In the genomic region with DNA sequence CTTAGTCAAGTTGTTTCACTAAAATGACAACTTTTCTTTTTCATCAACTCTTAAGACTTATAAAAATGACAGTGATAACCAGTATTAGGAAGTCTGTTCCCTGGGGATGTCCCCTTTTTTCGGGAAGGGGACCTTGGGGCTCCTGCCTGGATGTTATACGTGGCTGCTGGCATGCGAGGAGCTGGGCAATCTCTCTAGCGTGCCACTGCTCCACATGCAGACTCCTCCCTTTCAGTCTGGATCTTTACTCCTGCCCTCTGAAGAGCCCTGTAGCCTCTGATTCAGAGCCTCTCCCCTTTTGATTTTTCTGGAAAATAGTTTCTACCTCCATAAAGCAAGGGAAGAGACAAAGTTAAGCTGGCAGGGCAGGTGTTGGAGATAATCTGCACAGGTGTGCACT, we compare ENCODE assay signal across 29 cellular contexts.
"Had no signal": no experiment of that assay in that cellular context is flagged by ENCODE, and none has a peak within 500 bp of the region (broad histone marks: within the 10 kb centered on the region; RNA-seq: fewer than 3 reads in every experiment).

No MANE protein-coding gene starts in this region.

- H3K36me3 Mint-ChIP-seq: activated naive CD4-positive, alpha-beta T cell treated with anti-CD3 and anti-CD28 coated beads, Interleukin-2, amount 50 U/mL, for 24 hours; stimulated activated naive B cell treated with anti-CD40 and anti-IgM and Interleukin-4, amounts not matched to agents 10 μg/mL and 1 μg/mL and 100 μg/mL, for 72 hours had no signal

- H3K4me3 ChIP-seq: esophagus squamous epithelium, pancreas, prostate gland, sigmoid colon, stomach, suprapubic skin had no signal

- H3K36me3 ChIP-seq: esophagus squamous epithelium, pancreas, prostate gland, sigmoid colon, stomach, suprapubic skin had no signal

- H3K4me3 Mint-ChIP-seq: activated CD4-positive, alpha-beta memory T cell treated with anti-CD3 and anti-CD28 coated beads, Interleukin-2, amount 10 ng/mL, durations not matched to agents 7 days and 5 days; activated CD4-positive, alpha-beta T cell treated with anti-CD3 and anti-CD28 coated beads, Interleukin-2, amount 10 ng/mL, durations not matched to agents 7 days and 5 days; activated naive CD4-positive, alpha-beta T cell treated with anti-CD3 and anti-CD28 coated beads, Interleukin-2, amount 50 U/mL, for 24 hours; activated T-cell treated with anti-CD3 and anti-CD28 coated beads, Interleukin-2, amount 50 U/mL, for 24 hours; nephron progenitor cell; stimulated activated naive B cell treated with anti-CD40 and anti-IgM and Interleukin-4, amounts not matched to agents 10 μg/mL and 1 μg/mL and 100 μg/mL, for 72 hours; T-helper 17 cell had no signal

- H3K9me3 ChIP-seq: esophagus squamous epithelium, pancreas, prostate gland, sigmoid colon, stomach, suprapubic skin had no signal

- FAIRE-seq: endometrium, pancreas, small intestine, urothelium cell line had no signal

- DNase-seq: activated CD4-positive, alpha-beta memory T cell treated with anti-CD3 and anti-CD28 coated beads, Interleukin-2, amount 10 ng/mL, durations not matched to agents 7 days and 5 days; activated CD4-positive, alpha-beta T cell treated with anti-CD3 and anti-CD28 coated beads for 1 hour; activated CD4-positive, alpha-beta T cell treated with anti-CD3 and anti-CD28 coated beads, Interleukin-2, amount 10 ng/mL, durations not matched to agents 7 days and 5 days; activated CD8-positive, alpha-beta memory T cell treated with anti-CD3 and anti-CD28 coated beads, Interleukin-2, amount 50 U/mL, for 48 hours; activated gamma-delta T cell treated with Interleukin-2 at 50 U/mL for 16 hours; activated T-cell treated with anti-CD3 and anti-CD28 coated beads, Interleukin-2, amount 50 U/mL, for 24 hours; effector CD4-positive, alpha-beta T cell; esophagus squamous epithelium; glutamatergic neuron; islet precursor cell; left cardiac atrium; left ventricle myocardium superior; nephron progenitor cell; nucleus accumbens; pancreas; sigmoid colon; small intestine; stimulated activated CD4-positive, alpha-beta T cell treated with anti-CD3 and anti-CD28 coated beads, Interleukin-4, amount 100 ng/mL, for 4 hours; stimulated activated naive B cell treated with anti-CD40 and anti-IgM and Interleukin-4, amounts not matched to agents 10 μg/mL and 1 μg/mL and 100 μg/mL, for 72 hours; stomach; T-helper 17 cell; T1000; trophoblast cell had no signal

- H3K27ac Mint-ChIP-seq: activated CD4-positive, alpha-beta memory T cell treated with anti-CD3 and anti-CD28 coated beads, Interleukin-2, amount 10 ng/mL, durations not matched to agents 7 days and 5 days; activated CD4-positive, alpha-beta T cell treated with anti-CD3 and anti-CD28 coated beads, Interleukin-2, amount 10 ng/mL, durations not matched to agents 7 days and 5 days; activated naive CD4-positive, alpha-beta T cell treated with anti-CD3 and anti-CD28 coated beads, Interleukin-2, amount 50 U/mL, for 24 hours; activated T-cell treated with anti-CD3 and anti-CD28 coated beads, Interleukin-2, amount 50 U/mL, for 24 hours; stimulated activated naive B cell treated with anti-CD40 and anti-IgM and Interleukin-4, amounts not matched to agents 10 μg/mL and 1 μg/mL and 100 μg/mL, for 72 hours; T-helper 17 cell had no signal

- H3K4me1 ChIP-seq: esophagus squamous epithelium, pancreas, prostate gland, stomach, suprapubic skin had no signal

- H3K4me1 Mint-ChIP-seq: activated CD4-positive, alpha-beta memory T cell treated with anti-CD3 and anti-CD28 coated beads, Interleukin-2, amount 10 ng/mL, durations not matched to agents 7 days and 5 days; activated CD4-positive, alpha-beta T cell treated with anti-CD3 and anti-CD28 coated beads, Interleukin-2, amount 10 ng/mL, durations not matched to agents 7 days and 5 days; activated naive CD4-positive, alpha-beta T cell treated with anti-CD3 and anti-CD28 coated beads, Interleukin-2, amount 50 U/mL, for 24 hours; stimulated activated naive B cell treated with anti-CD40 and anti-IgM and Interleukin-4, amounts not matched to agents 10 μg/mL and 1 μg/mL and 100 μg/mL, for 72 hours; T-helper 17 cell had no signal

- H3K27me3 ChIP-seq: esophagus squamous epithelium, pancreas, sigmoid colon, stomach, suprapubic skin had no signal

- H3K9me3 Mint-ChIP-seq: activated CD4-positive, alpha-beta memory T cell treated with anti-CD3 and anti-CD28 coated beads, Interleukin-2, amount 10 ng/mL, durations not matched to agents 7 days and 5 days; activated CD4-positive, alpha-beta T cell treated with anti-CD3 and anti-CD28 coated beads, Interleukin-2, amount 10 ng/mL, durations not matched to agents 7 days and 5 days; activated naive CD4-positive, alpha-beta T cell treated with anti-CD3 and anti-CD28 coated beads, Interleukin-2, amount 50 U/mL, for 24 hours; activated T-cell treated with anti-CD3 and anti-CD28 coated beads, Interleukin-2, amount 50 U/mL, for 24 hours; stimulated activated naive B cell treated with anti-CD40 and anti-IgM and Interleukin-4, amounts not matched to agents 10 μg/mL and 1 μg/mL and 100 μg/mL, for 72 hours had no signal

- H3K27ac ChIP-seq: epithelial cell of prostate, esophagus squamous epithelium, pancreas, prostate gland, sigmoid colon, stomach, suprapubic skin had no signal

- ATAC-seq: left cardiac atrium; left ventricle myocardium superior; pancreas; stimulated activated naive B cell treated with anti-CD40 and anti-IgM and Interleukin-4, amounts not matched to agents 10 μg/mL and 1 μg/mL and 100 μg/mL, for 72 hours; T-helper 17 cell had no signal
